Comparison of ENCODE assay signal across 16 cellular contexts in the genomic region with DNA sequence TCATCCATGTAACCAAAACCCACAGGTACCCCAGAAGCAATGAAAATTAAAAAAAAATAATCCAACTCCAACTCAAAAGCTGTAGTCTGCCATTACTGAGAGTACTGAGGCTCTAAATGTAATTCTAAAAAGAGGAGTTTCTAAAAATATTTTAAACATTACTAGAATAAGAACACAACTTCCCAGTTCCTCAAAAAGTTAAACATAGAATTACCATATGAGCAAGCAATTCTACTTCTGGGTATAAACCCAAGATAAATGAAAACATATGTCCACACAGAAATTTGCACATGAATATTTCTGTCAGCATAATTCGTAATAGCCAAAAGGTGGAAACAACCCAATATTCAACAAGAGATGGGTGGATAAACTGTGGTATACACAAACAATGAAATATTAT. TPM values are rescaled to one million over a fixed set of nuclear protein-coding genes. Genes with fewer than 3 reads are reported as not detected.
DNase-seq lines count a peak whose midpoint lies in the region; ATAC-seq and TF ChIP-seq lines count a peak whose summit lies in the region.
"Had no signal": no experiment of that assay in that cellular context is flagged by ENCODE, and none has a peak within 500 bp of the region (broad histone marks: within the 10 kb centered on the region; RNA-seq: fewer than 3 reads in every experiment).

No MANE protein-coding gene starts in this region.

- H3K27ac ChIP-seq in PC-3 (ENCODE audit: low read length) (no peak overlapping the region), PC-9 (no peak overlapping the region)
- H3K27ac ChIP-seq: BLaER1, body of pancreas had no signal

- H3K4me3 ChIP-seq in adipocyte (ENCODE audit: low read length) (no peak overlapping the region), PC-3 (ENCODE audit: low read length) (no peak overlapping the region), PC-9 (no peak overlapping the region)
- H3K4me3 ChIP-seq: BLaER1, body of pancreas had no signal

- no peaks in the 10 kb centered on the region for H3K9me3 ChIP-seq in adipocyte (ENCODE audit: control insufficient read depth, low read length)
- no peaks in the 10 kb centered on the region for H3K9me3 ChIP-seq in PC-3 (ENCODE audit: low read length)
- H3K9me3 ChIP-seq in PC-9 (ENCODE audit: insufficient read depth, low read depth): no peaks in the 10 kb centered on the region
- H3K9me3 ChIP-seq: BLaER1, body of pancreas had no signal

- DNase-seq in adipocyte (ENCODE audit: low read depth) (peak; percentile 54), PC-3 (no peak), PC-9 (no peak), hippocampal formation (lab: John Stamatoyannopoulos, UW) (no peak), erythroblast (lab: John Stamatoyannopoulos, UW) (no peak)
- DNase-seq: activated CD4-positive, alpha-beta T cell treated with anti-CD3 and anti-CD28 coated beads, Interleukin-2, amount 50 U/mL, for 48 hours; activated effector memory CD4-positive, alpha-beta T cell treated with anti-CD3 and anti-CD28 coated beads, Interleukin-2, amount 50 U/mL, for 16 hours; body of pancreas; DND-41; IMR-90; mesenchymal stem cell; NCI-H1417 had no signal

- no peak for TF ChIP-seq CTCF in PC-3 (conservative IDR thresholded peaks at IDR 0.05; ENCODE audit: low read depth, low read length)
- no peak for TF ChIP-seq CTCF in PC-9 (conservative IDR thresholded peaks at IDR 0.05)

- H3F3A ChIP-seq in PC-3 (ENCODE audit: low read length, unreplicated experiment): no peaks in the 10 kb centered on the region
- H3F3A ChIP-seq in PC-9 (ENCODE audit: insufficient read depth, low read depth): peaks cover 8% of the 10 kb centered on the region; the same call in 1 of the 2 replicates

- H3K4me1 ChIP-seq in adipocyte (ENCODE audit: control insufficient read depth, insufficient read depth, low read length) (peaks cover 24% of the 10 kb centered on the region), PC-3 (ENCODE audit: insufficient read depth, low read length) (0 out of 2 replicates have a peak, but pooled peaks cover 4% of the 10 kb centered on the region), PC-9 (replicated peaks; ENCODE audit: insufficient read depth) (0 out of 2 replicates have a peak, but pooled peaks cover 6% of the 10 kb centered on the region)

- intact Hi-C loops in PC-3 (cut with micrococcal nuclease) (no loop called here), PC-9 (cut with micrococcal nuclease; ENCODE audit: unreplicated experiment) (no loop called here)

- BruUV-seq in PC-3 (replicated peaks; lab: Mats Ljungman, UMichigan) (no TSS peak), PC-9 (replicated peaks; lab: Mats Ljungman, UMichigan) (no TSS peak)

- no peaks in the 10 kb centered on the region for H3K79me2 ChIP-seq in PC-3 (ENCODE audit: low read length)
- no peaks in the 10 kb centered on the region for H3K79me2 ChIP-seq in PC-9 (ENCODE audit: low read depth)

- CTCF ChIA-PET in PC-3 (lab: Charles Lee) (no interaction called here), PC-9 (lab: Charles Lee) (no interaction called here)

- H2AFZ ChIP-seq in PC-3 (ENCODE audit: low read length) (no peak overlapping the region), PC-9 (no peak overlapping the region)

- H3K9ac ChIP-seq in adipocyte (ENCODE audit: low read length) (no peak overlapping the region), PC-3 (ENCODE audit: low read length) (no peak overlapping the region)
- H3K9ac ChIP-seq: BLaER1 had no signal

- H3K36me3 ChIP-seq in adipocyte (ENCODE audit: control insufficient read depth, insufficient read depth, low read length, severe bottlenecking) (peaks cover 11% of the 10 kb centered on the region), PC-3 (ENCODE audit: low read depth, low read length) (peaks cover 22% of the 10 kb centered on the region; the same call in 1 of the 2 replicates), PC-9 (ENCODE audit: low read depth) (peaks cover 37% of the 10 kb centered on the region; the same call in 1 of the 2 replicates)

- ATAC-seq in GM18858 (IDR thresholded peaks at IDR 0.05; ENCODE audit: unreplicated experiment) (peak; percentile 73), GM21717 (IDR thresholded peaks at IDR 0.05; ENCODE audit: unreplicated experiment) (peak; percentile 72), HG03139 (IDR thresholded peaks at IDR 0.05; ENCODE audit: unreplicated experiment) (peak; percentile 61), PC-3 (no peak)
- ATAC-seq: body of pancreas had no signal

- H3K9me2 ChIP-seq in PC-3 (replicated peaks; ENCODE audit: low read length) (no peaks in the 10 kb centered on the region), PC-9 (ENCODE audit: insufficient read depth) (no peaks in the 10 kb centered on the region; the same call in 1 of the 2 replicates)

- H4K20me1 ChIP-seq in PC-3 (ENCODE audit: low read length): no peaks in the 10 kb centered on the region
- no peaks in the 10 kb centered on the region for H4K20me1 ChIP-seq in PC-9 (ENCODE audit: insufficient read depth)
- H4K20me1 ChIP-seq: BLaER1 had no signal

- POLR2A ChIA-PET in PC-3 (lab: Charles Lee; ENCODE audit: unreplicated experiment) (no interaction called here), PC-9 (lab: Charles Lee; ENCODE audit: unreplicated experiment) (no interaction called here)

- H3K27me3 ChIP-seq in adipocyte (replicated peaks; ENCODE audit: control insufficient read depth, insufficient read depth, low read length): no peaks in the 10 kb centered on the region
- H3K27me3 ChIP-seq in PC-3 (ENCODE audit: low read length): no peaks in the 10 kb centered on the region
- H3K27me3 ChIP-seq in PC-9 (ENCODE audit: insufficient read depth, low read depth): no peaks in the 10 kb centered on the region
- H3K27me3 ChIP-seq: BLaER1, body of pancreas had no signal

- no peak overlapping the region for H3K4me2 ChIP-seq in PC-3 (ENCODE audit: low read length)
- H3K4me2 ChIP-seq in PC-9: no peak overlapping the region
- H3K4me2 ChIP-seq: BLaER1 had no signal

- no peak for TF ChIP-seq POLR2A in erythroblast (IDR thresholded peaks at IDR 0.05; ENCODE audit: low read length)

RNA-seq across cellular contexts. Expression of a gene that starts 14.9 kb away (rescaled TPM):
- 31.6 and 43.7 TPM in 2 replicates for total RNA-seq in PC-3 (2014; rRNA removed)
- total RNA-seq in PC-9 (2021): 24.2 and 26.4 TPM in 2 replicates
